Comparison of ENCODE assay signal across 8 cellular contexts in genomic region chr15:39426552-39427532, GRCh38.
DNase-seq lines count a peak whose midpoint lies in the region; ATAC-seq lines count a peak whose summit lies in the region.

No MANE protein-coding gene starts in this region.

- H3K9me3 Mint-ChIP-seq in activated T-cell treated with anti-CD3 and anti-CD28 coated beads, Interleukin-2, amount 50 U/mL, for 24 hours: peaks cover 2% of the 10 kb centered on the region

- no peaks in the 10 kb centered on the region for H3K36me3 Mint-ChIP-seq in activated T-cell treated with anti-CD3 and anti-CD28 coated beads, Interleukin-2, amount 50 U/mL, for 24 hours (ENCODE audit: low read depth)

- peak; percentile 77 for DNase-seq in NOMO-1 treated with dmso at 0.1 percent for 144 hours (lab: John Stamatoyannopoulos, UW; ENCODE audit: unreplicated experiment)
- peak; percentile 79 for DNase-seq in activated T-cell treated with anti-CD3 and anti-CD28 coated beads, Interleukin-2, amount 50 U/mL, for 24 hours
- peak; percentile 59 for DNase-seq in left ventricle myocardium superior
- DNase-seq in stimulated activated CD4-positive, alpha-beta T cell treated with anti-CD3 and anti-CD28 coated beads, Interleukin-4, amount 100 ng/mL, for 48 hours (ENCODE audit: low read depth in 2 of 2): peak; percentile 57 to 67
- no peak for DNase-seq in germinal center (ENCODE audit: low spot score)
- no peak for DNase-seq in iPS-NIHi11 (ENCODE audit: low spot score)

- intact Hi-C loops in left ventricle myocardium superior (cut with micrococcal nuclease): no loop called here

- peak overlapping the region; percentile 41 for H3K4me3 Mint-ChIP-seq in activated T-cell treated with anti-CD3 and anti-CD28 coated beads, Interleukin-2, amount 50 U/mL, for 24 hours

- peak overlapping the region; percentile 16 for H3K27ac Mint-ChIP-seq in activated T-cell treated with anti-CD3 and anti-CD28 coated beads, Interleukin-2, amount 50 U/mL, for 24 hours

- peak; percentile 70 for ATAC-seq in GM18858 (IDR thresholded peaks at IDR 0.05; ENCODE audit: unreplicated experiment)
- ATAC-seq in HG02885 (IDR thresholded peaks at IDR 0.05; ENCODE audit: poor library complexity, unreplicated experiment): peak; percentile 86
- ATAC-seq in left ventricle myocardium superior: peak; percentile 67

- H3K4me1 Mint-ChIP-seq in activated T-cell treated with anti-CD3 and anti-CD28 coated beads, Interleukin-2, amount 50 U/mL, for 24 hours (ENCODE audit: low read depth): peaks cover 41% of the 10 kb centered on the region

- H3K27me3 Mint-ChIP-seq in activated T-cell treated with anti-CD3 and anti-CD28 coated beads, Interleukin-2, amount 50 U/mL, for 24 hours: peaks cover 23% of the 10 kb centered on the region

Comparison
In these comparisons a context has a peak if more than half of its experiments do, and no peak if none do; other contexts are left out.
1. DNase-seq: peak in NOMO-1 treated with dmso at 0.1 percent for 144 hours (single experiment), activated T-cell treated with anti-CD3 and anti-CD28 coated beads, Interleukin-2, amount 50 U/mL, for 24 hours (single experiment), left ventricle myocardium superior (single experiment) and stimulated activated CD4-positive, alpha-beta T cell treated with anti-CD3 and anti-CD28 coated beads, Interleukin-4, amount 100 ng/mL, for 48 hours (2 of 2); none in germinal center (single experiment) and iPS-NIHi11 (single experiment).
2. Peak in every context shown above with its lines, with median percentiles within 50 percentile points of each other: ATAC-seq.